ENCODE assay signal across 1 cellular context in the genomic region with DNA sequence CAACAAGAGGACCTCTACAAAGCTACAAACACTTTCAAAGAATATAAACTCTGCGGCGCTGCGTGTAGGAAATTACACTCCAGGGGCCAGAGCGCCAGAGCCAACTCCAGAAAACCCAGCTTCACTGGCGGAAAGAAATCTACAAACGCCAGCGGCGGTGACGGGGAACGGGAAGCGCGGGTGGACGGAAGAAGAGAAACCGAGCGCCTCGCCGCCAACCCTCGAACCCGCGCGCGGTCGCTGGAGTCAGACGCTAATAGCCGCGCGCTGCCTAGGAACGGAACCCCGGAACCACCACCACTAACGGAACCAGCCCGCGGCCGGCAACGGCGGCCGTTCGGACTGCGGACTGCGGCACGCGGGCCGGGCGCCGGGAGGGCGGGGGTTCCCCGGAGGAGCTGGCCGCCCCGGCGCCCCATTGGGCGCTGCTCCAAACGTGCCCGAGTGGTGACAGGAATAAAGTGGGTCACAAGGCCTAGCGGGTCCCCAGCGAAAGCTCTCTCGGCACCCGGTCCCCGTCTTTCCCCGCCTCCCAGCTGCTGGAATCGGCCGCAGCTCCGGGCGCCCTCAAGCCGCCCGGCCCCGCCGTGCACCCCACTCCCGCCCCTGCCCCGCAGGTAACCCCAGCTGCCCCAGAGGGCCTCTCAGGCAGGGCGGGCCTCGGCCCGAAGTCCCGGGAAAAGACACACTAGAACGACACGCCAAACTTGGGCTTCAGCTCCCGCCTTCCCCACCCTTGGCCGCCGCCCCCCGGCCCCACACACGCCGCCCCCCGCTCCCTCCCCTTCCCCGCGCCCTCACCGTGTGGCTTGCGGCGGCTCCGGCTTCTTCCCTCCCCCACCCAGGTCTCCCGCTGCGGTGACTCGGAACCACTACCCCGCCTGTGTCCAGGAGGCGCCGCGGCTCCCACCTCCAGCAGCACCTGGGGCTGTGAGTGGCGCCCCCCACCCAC.
TF ChIP-seq lines count a peak whose summit lies in the region.

No MANE protein-coding gene starts in this region.

TF ChIP-seq in HepG2, 621 proteins besides CTCF, POLR2A, EP300 and RAD21 (continued from another document and continues in another):
- TF ChIP-seq, protein P1, sequence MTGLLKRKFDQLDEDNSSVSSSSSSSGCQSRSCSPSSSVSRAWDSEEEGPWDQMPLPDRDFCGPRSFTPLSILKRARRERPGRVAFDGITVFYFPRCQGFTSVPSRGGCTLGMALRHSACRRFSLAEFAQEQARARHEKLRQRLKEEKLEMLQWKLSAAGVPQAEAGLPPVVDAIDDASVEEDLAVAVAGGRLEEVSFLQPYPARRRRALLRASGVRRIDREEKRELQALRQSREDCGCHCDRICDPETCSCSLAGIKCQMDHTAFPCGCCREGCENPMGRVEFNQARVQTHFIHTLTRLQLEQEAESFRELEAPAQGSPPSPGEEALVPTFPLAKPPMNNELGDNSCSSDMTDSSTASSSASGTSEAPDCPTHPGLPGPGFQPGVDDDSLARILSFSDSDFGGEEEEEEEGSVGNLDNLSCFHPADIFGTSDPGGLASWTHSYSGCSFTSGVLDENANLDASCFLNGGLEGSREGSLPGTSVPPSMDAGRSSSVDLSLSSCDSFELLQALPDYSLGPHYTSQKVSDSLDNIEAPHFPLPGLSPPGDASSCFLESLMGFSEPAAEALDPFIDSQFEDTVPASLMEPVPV (CRISPR knock-in tag; IDR thresholded peaks at IDR 0.05), result peak; percentile 37; the same call in 1 of the 2 replicates
- no peak for TF ChIP-seq FLYWCH1 (CRISPR knock-in tag; IDR thresholded peaks at IDR 0.05)
- 0 out of 2 replicates have a peak, but pooled peaks have one; percentile 43 for TF ChIP-seq MED13 (CRISPR knock-in tag; IDR thresholded peaks at IDR 0.05)
- peak; percentile 43 for TF ChIP-seq ZSCAN25 (CRISPR knock-in tag; IDR thresholded peaks at IDR 0.05)
- TF ChIP-seq TMF1 (CRISPR knock-in tag; IDR thresholded peaks at IDR 0.05; ENCODE audit: low read depth), result no peak; the same call in 1 of the 2 replicates
- TF ChIP-seq ZNF235 (CRISPR knock-in tag; IDR thresholded peaks at IDR 0.05; ENCODE audit: borderline replicate concordance), result peak; percentile 96
- peak; percentile 32; the same call in 1 of the 2 replicates for TF ChIP-seq ZSCAN20 (CRISPR knock-in tag; IDR thresholded peaks at IDR 0.05; ENCODE audit: borderline replicate concordance)
- peak; percentile 54; the same call in 1 of the 2 replicates for TF ChIP-seq ZNF747 (CRISPR knock-in tag; IDR thresholded peaks at IDR 0.05; ENCODE audit: borderline replicate concordance)
- TF ChIP-seq, protein P2, sequence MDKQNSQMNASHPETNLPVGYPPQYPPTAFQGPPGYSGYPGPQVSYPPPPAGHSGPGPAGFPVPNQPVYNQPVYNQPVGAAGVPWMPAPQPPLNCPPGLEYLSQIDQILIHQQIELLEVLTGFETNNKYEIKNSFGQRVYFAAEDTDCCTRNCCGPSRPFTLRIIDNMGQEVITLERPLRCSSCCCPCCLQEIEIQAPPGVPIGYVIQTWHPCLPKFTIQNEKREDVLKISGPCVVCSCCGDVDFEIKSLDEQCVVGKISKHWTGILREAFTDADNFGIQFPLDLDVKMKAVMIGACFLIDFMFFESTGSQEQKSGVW (CRISPR knock-in tag; IDR thresholded peaks at IDR 0.05; ENCODE audit: borderline replicate concordance), result 0 out of 2 replicates have a peak, but pooled peaks have one; percentile 36
- TF ChIP-seq, protein P3, sequence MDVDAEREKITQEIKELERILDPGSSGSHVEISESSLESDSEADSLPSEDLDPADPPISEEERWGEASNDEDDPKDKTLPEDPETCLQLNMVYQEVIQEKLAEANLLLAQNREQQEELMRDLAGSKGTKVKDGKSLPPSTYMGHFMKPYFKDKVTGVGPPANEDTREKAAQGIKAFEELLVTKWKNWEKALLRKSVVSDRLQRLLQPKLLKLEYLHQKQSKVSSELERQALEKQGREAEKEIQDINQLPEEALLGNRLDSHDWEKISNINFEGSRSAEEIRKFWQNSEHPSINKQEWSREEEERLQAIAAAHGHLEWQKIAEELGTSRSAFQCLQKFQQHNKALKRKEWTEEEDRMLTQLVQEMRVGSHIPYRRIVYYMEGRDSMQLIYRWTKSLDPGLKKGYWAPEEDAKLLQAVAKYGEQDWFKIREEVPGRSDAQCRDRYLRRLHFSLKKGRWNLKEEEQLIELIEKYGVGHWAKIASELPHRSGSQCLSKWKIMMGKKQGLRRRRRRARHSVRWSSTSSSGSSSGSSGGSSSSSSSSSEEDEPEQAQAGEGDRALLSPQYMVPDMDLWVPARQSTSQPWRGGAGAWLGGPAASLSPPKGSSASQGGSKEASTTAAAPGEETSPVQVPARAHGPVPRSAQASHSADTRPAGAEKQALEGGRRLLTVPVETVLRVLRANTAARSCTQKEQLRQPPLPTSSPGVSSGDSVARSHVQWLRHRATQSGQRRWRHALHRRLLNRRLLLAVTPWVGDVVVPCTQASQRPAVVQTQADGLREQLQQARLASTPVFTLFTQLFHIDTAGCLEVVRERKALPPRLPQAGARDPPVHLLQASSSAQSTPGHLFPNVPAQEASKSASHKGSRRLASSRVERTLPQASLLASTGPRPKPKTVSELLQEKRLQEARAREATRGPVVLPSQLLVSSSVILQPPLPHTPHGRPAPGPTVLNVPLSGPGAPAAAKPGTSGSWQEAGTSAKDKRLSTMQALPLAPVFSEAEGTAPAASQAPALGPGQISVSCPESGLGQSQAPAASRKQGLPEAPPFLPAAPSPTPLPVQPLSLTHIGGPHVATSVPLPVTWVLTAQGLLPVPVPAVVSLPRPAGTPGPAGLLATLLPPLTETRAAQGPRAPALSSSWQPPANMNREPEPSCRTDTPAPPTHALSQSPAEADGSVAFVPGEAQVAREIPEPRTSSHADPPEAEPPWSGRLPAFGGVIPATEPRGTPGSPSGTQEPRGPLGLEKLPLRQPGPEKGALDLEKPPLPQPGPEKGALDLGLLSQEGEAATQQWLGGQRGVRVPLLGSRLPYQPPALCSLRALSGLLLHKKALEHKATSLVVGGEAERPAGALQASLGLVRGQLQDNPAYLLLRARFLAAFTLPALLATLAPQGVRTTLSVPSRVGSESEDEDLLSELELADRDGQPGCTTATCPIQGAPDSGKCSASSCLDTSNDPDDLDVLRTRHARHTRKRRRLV (CRISPR knock-in tag; IDR thresholded peaks at IDR 0.05), result 0 out of 2 replicates have a peak, but pooled peaks have one; percentile 18
- TF ChIP-seq POLR2AphosphoS2 (IDR thresholded peaks at IDR 0.05; ENCODE audit: low read depth, low read length), result no peak
- no peak for TF ChIP-seq ZSCAN30 (CRISPR knock-in tag; IDR thresholded peaks at IDR 0.05)
- no peak; the same call in none of the 2 replicates for TF ChIP-seq ZNF234 (CRISPR knock-in tag; conservative IDR thresholded peaks at IDR 0.05)
- TF ChIP-seq GZF1 (CRISPR knock-in tag; IDR thresholded peaks at IDR 0.05), result no peak
- TF ChIP-seq SKI (IDR thresholded peaks at IDR 0.05; ENCODE audit: partially characterized antibody), result no peak
- TF ChIP-seq SRSF4 (IDR thresholded peaks at IDR 0.05; ENCODE audit: low read depth, low read length, poor library complexity, severe bottlenecking), result no peak
- TF ChIP-seq ZNF780A (CRISPR knock-in tag; IDR thresholded peaks at IDR 0.05), result no peak
- no peak for TF ChIP-seq ZBTB3 (CRISPR knock-in tag; IDR thresholded peaks at IDR 0.05; ENCODE audit: borderline replicate concordance, low read depth)
- TF ChIP-seq, protein P4, sequence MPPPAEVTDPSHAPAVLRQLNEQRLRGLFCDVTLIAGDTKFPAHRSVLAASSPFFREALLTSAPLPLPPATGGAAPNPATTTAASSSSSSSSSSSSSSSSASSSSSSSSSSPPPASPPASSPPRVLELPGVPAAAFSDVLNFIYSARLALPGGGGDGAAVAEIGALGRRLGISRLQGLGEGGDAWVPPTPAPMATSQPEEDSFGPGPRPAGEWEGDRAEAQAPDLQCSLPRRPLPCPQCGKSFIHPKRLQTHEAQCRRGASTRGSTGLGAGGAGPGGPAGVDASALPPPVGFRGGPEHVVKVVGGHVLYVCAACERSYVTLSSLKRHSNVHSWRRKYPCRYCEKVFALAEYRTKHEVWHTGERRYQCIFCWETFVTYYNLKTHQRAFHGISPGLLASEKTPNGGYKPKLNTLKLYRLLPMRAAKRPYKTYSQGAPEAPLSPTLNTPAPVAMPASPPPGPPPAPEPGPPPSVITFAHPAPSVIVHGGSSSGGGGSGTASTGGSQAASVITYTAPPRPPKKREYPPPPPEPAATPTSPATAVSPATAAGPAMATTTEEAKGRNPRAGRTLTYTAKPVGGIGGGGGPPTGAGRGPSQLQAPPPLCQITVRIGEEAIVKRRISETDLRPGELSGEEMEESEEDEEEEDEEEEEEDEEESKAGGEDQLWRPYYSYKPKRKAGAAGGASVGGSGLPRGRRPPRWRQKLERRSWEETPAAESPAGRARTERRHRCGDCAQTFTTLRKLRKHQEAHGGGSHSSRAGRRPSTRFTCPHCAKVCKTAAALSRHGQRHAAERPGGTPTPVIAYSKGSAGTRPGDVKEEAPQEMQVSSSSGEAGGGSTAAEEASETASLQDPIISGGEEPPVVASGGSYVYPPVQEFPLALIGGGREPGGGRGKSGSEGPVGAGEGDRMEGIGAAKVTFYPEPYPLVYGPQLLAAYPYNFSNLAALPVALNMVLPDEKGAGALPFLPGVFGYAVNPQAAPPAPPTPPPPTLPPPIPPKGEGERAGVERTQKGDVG (CRISPR knock-in tag; IDR thresholded peaks at IDR 0.05; ENCODE audit: borderline replicate concordance), result no peak
- no peak for TF ChIP-seq PAF1 (CRISPR knock-in tag; IDR thresholded peaks at IDR 0.05)
- peak; percentile 80 for TF ChIP-seq YEATS4 (CRISPR knock-in tag; IDR thresholded peaks at IDR 0.05; ENCODE audit: borderline replicate concordance)
- TF ChIP-seq MXI1 (IDR thresholded peaks at IDR 0.05; ENCODE audit: borderline replicate concordance, low read depth, low read length), result peak; percentile 45; the same call in 1 of the 3 replicates
- TF ChIP-seq, protein P5, sequence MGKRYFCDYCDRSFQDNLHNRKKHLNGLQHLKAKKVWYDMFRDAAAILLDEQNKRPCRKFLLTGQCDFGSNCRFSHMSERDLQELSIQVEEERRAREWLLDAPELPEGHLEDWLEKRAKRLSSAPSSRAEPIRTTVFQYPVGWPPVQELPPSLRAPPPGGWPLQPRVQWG (CRISPR knock-in tag; IDR thresholded peaks at IDR 0.05; ENCODE audit: borderline replicate concordance, low read depth), result 0 out of 2 replicates have a peak, but pooled peaks have one; percentile 46
- TF ChIP-seq ZNF607 (CRISPR knock-in tag; IDR thresholded peaks at IDR 0.05; ENCODE audit: borderline replicate concordance), result peak; percentile 73; the same call in 1 of the 2 replicates
- no peak for TF ChIP-seq TEAD3 (CRISPR knock-in tag; optimal IDR thresholded peaks at IDR 0.05; ENCODE audit: borderline replicate concordance)
- TF ChIP-seq ADNP (CRISPR knock-in tag; IDR thresholded peaks at IDR 0.05), result no peak
- no peak for TF ChIP-seq ZNF441 (CRISPR knock-in tag; IDR thresholded peaks at IDR 0.05; ENCODE audit: borderline replicate concordance)
- TF ChIP-seq PAX8 (CRISPR knock-in tag; IDR thresholded peaks at IDR 0.05; ENCODE audit: borderline replicate concordance), result peak; percentile 65; the same call in 1 of the 2 replicates
- TF ChIP-seq, protein P6, sequence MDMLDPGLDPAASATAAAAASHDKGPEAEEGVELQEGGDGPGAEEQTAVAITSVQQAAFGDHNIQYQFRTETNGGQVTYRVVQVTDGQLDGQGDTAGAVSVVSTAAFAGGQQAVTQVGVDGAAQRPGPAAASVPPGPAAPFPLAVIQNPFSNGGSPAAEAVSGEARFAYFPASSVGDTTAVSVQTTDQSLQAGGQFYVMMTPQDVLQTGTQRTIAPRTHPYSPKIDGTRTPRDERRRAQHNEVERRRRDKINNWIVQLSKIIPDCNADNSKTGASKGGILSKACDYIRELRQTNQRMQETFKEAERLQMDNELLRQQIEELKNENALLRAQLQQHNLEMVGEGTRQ (IDR thresholded peaks at IDR 0.05; ENCODE audit: low read depth, low read length), result no peak
- TF ChIP-seq, protein P6 (CRISPR knock-in tag; IDR thresholded peaks at IDR 0.05; ENCODE audit: borderline replicate concordance), result no peak
- no peak for TF ChIP-seq NCOR1 (IDR thresholded peaks at IDR 0.05; ENCODE audit: borderline replicate concordance, low read length)
- no peak for TF ChIP-seq ZFP82 (CRISPR knock-in tag; IDR thresholded peaks at IDR 0.05; ENCODE audit: borderline replicate concordance)
- TF ChIP-seq NAIF1 (CRISPR knock-in tag; IDR thresholded peaks at IDR 0.05; ENCODE audit: borderline replicate concordance), result peak; percentile 40; the same call in 1 of the 2 replicates
- TF ChIP-seq, protein P7, sequence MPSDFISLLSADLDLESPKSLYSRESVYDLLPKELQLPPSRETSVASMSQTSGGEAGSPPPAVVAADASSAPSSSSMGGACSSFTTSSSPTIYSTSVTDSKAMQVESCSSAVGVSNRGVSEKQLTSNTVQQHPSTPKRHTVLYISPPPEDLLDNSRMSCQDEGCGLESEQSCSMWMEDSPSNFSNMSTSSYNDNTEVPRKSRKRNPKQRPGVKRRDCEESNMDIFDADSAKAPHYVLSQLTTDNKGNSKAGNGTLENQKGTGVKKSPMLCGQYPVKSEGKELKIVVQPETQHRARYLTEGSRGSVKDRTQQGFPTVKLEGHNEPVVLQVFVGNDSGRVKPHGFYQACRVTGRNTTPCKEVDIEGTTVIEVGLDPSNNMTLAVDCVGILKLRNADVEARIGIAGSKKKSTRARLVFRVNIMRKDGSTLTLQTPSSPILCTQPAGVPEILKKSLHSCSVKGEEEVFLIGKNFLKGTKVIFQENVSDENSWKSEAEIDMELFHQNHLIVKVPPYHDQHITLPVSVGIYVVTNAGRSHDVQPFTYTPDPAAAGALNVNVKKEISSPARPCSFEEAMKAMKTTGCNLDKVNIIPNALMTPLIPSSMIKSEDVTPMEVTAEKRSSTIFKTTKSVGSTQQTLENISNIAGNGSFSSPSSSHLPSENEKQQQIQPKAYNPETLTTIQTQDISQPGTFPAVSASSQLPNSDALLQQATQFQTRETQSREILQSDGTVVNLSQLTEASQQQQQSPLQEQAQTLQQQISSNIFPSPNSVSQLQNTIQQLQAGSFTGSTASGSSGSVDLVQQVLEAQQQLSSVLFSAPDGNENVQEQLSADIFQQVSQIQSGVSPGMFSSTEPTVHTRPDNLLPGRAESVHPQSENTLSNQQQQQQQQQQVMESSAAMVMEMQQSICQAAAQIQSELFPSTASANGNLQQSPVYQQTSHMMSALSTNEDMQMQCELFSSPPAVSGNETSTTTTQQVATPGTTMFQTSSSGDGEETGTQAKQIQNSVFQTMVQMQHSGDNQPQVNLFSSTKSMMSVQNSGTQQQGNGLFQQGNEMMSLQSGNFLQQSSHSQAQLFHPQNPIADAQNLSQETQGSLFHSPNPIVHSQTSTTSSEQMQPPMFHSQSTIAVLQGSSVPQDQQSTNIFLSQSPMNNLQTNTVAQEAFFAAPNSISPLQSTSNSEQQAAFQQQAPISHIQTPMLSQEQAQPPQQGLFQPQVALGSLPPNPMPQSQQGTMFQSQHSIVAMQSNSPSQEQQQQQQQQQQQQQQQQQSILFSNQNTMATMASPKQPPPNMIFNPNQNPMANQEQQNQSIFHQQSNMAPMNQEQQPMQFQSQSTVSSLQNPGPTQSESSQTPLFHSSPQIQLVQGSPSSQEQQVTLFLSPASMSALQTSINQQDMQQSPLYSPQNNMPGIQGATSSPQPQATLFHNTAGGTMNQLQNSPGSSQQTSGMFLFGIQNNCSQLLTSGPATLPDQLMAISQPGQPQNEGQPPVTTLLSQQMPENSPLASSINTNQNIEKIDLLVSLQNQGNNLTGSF (CRISPR knock-in tag; IDR thresholded peaks at IDR 0.05), result no peak
- TF ChIP-seq ZNF136 (CRISPR knock-in tag; IDR thresholded peaks at IDR 0.05; ENCODE audit: low read depth), result no peak
